ENCODE assay signal across 20 cellular contexts in genomic region chr5:179437341-179438001, GRCh38.
DNase-seq lines count a peak whose midpoint lies in the region; ATAC-seq, FAIRE-seq and TF ChIP-seq lines count a peak whose summit lies in the region.
"Had no signal": no experiment of that assay in that cellular context is flagged by ENCODE, and none has a peak within 500 bp of the region (broad histone marks: within the 10 kb centered on the region; RNA-seq: fewer than 3 reads in every experiment).

No MANE protein-coding gene starts in this region.

- H3K36me3 Mint-ChIP-seq in activated naive CD4-positive, alpha-beta T cell treated with anti-CD3 and anti-CD28 coated beads, Interleukin-2, amount 50 U/mL, for 72 hours: peaks cover 0 to 5% of the 10 kb centered on the region in 2 donors
- H3K36me3 Mint-ChIP-seq: CD4-positive, CD25-positive, alpha-beta regulatory T cell had no signal

- no peak for FAIRE-seq in urothelium cell line (lab: Jason Lieb, UNC)
- FAIRE-seq: GM12892, GM18507, K562, RCC 7860 had no signal

- ATAC-seq in RWPE2 (ENCODE audit: low read depth) (no peak), left lung (no peak)
- ATAC-seq in activated naive CD4-positive, alpha-beta T cell treated with anti-CD3 and anti-CD28 coated beads, Interleukin-2, amount 50 U/mL, for 72 hours: no peak
- ATAC-seq: K562 had no signal

- H3K9me3 ChIP-seq in RWPE2 (ENCODE audit: severe bottlenecking): peaks cover 14% of the 10 kb centered on the region
- H3K9me3 ChIP-seq in left lung: peaks cover 0 to 8% of the 10 kb centered on the region in 2 donors

- no peak overlapping the region for H3K27ac Mint-ChIP-seq in activated naive CD4-positive, alpha-beta T cell treated with anti-CD3 and anti-CD28 coated beads, Interleukin-2, amount 50 U/mL, for 72 hours
- H3K27ac Mint-ChIP-seq: B cell; CD4-positive, CD25-positive, alpha-beta regulatory T cell had no signal

- H3K27ac ChIP-seq in RWPE2 (ENCODE audit: poor library complexity, severe bottlenecking) (no peak overlapping the region), left lung (no peak overlapping the region)
- H3K27ac ChIP-seq: SK-N-MC had no signal

- H3K36me3 ChIP-seq in RWPE2 (ENCODE audit: low read depth) (no peaks in the 10 kb centered on the region), left lung (no peaks in the 10 kb centered on the region)

- intact Hi-C loops in left lung (cut with DNase I) (no loop called here), posterior vena cava (cut with DNase I) (no loop called here)

- no peaks in the 10 kb centered on the region for H3K4me1 ChIP-seq in RWPE2 (ENCODE audit: insufficient read depth, poor library complexity, severe bottlenecking)
- no peaks in the 10 kb centered on the region for H3K4me1 ChIP-seq in left lung

- H3K4me3 ChIP-seq in RWPE2 (ENCODE audit: severe bottlenecking) (no peak overlapping the region), left lung (no peak overlapping the region)
- H3K4me3 ChIP-seq: K562, SK-N-MC had no signal

- H3K27me3 ChIP-seq in RWPE2 (ENCODE audit: insufficient read depth, poor library complexity, severe bottlenecking) (no peaks in the 10 kb centered on the region), left lung (peaks cover 0 to 30% of the 10 kb centered on the region in 2 donors)

- peaks cover 10 to 14% of the 10 kb centered on the region in 2 donors for H3K9me3 Mint-ChIP-seq in activated naive CD4-positive, alpha-beta T cell treated with anti-CD3 and anti-CD28 coated beads, Interleukin-2, amount 50 U/mL, for 72 hours

- no peak for TF ChIP-seq CTCF in RWPE2 (IDR thresholded peaks at IDR 0.05; ENCODE audit: poor library complexity, severe bottlenecking)
- no peak for TF ChIP-seq CTCF in left lung (IDR thresholded peaks at IDR 0.05)

- peak; percentile 9 for DNase-seq in NCI-H2171 (lab: John Stamatoyannopoulos, UW)
- DNase-seq in NCI-H2171 treated with DMSO at 0.1 percent for 48 hours (lab: John Stamatoyannopoulos, UW): no peak
- DNase-seq in RWPE2 (ENCODE audit: low spot score): peak; percentile 69
- peak; percentile 30 to 80 for DNase-seq in left lung
- DNase-seq in posterior vena cava (ENCODE audit: low spot score): peak; percentile 70
- no peak for DNase-seq in activated naive CD4-positive, alpha-beta T cell treated with anti-CD3 and anti-CD28 coated beads, Interleukin-2, amount 50 U/mL, for 72 hours (ENCODE audit: low spot score in 2 of 2)
- DNase-seq in GOT3 (lab: John Stamatoyannopoulos, UW): no peak
- DNase-seq in urothelium cell line (ENCODE audit: low spot score): no peak
- DNase-seq: CD4-positive, CD25-positive, alpha-beta regulatory T cell; COR-L47; EL; NCI-H1105; NCI-H2081; Right ventricle myocardium superior had no signal

Comparison
In these comparisons a context has a peak if more than half of its experiments do, and no peak if none do; other contexts are left out.
1. DNase-seq: peak in NCI-H2171 (single experiment), RWPE2 (single experiment), left lung (2 of 2) and posterior vena cava (single experiment); none in NCI-H2171 treated with DMSO at 0.1 percent for 48 hours (single experiment), activated naive CD4-positive, alpha-beta T cell treated with anti-CD3 and anti-CD28 coated beads, Interleukin-2, amount 50 U/mL, for 72 hours (0 of 2), GOT3 (single experiment) and urothelium cell line (single experiment).